ENCODE assay signal across 8 cellular contexts in genomic region chr14:20415723-20416622, GRCh38. TPM values are rescaled to one million over a fixed set of nuclear protein-coding genes. Genes with fewer than 3 reads are reported as not detected.
A peak's percentile ranks its signal among the peaks of the same experiment; 100 is the strongest.
DNase-seq lines count a peak whose midpoint lies in the region; ATAC-seq, FAIRE-seq and TF ChIP-seq lines count a peak whose summit lies in the region.

No MANE protein-coding gene starts in this region.

- peaks cover 31% of the 10 kb centered on the region for H3K4me1 Mint-ChIP-seq in stimulated activated naive CD8-positive, alpha-beta T cell treated with anti-CD3 and anti-CD28 coated beads, Interleukin-15, amount 100 ng/mL, for 72 hours

- H3K9me3 Mint-ChIP-seq in stimulated activated naive CD8-positive, alpha-beta T cell treated with anti-CD3 and anti-CD28 coated beads, Interleukin-15, amount 100 ng/mL, for 72 hours, result no peaks in the 10 kb centered on the region

- peak overlapping the region in 1 of 2 donors; percentile 41 for H3K4me3 Mint-ChIP-seq in stimulated activated naive CD8-positive, alpha-beta T cell treated with anti-CD3 and anti-CD28 coated beads, Interleukin-15, amount 100 ng/mL, for 72 hours

- peak; percentile 94 for TF ChIP-seq CTCF in OCI-LY7 (conservative IDR thresholded peaks at IDR 0.05; ENCODE audit: low read length)
- TF ChIP-seq CTCF in ascending aorta (IDR thresholded peaks at IDR 0.05), result peak; percentile 28 to 67 (median 41)
- TF ChIP-seq CTCF in kidney epithelial cell (IDR thresholded peaks at IDR 0.05; ENCODE audit: insufficient read depth, low read length, poor library complexity, severe bottlenecking), result peak; percentile 63

- TF ChIP-seq POLR2A in GM18505 (IDR thresholded peaks at IDR 0.05; ENCODE audit: borderline replicate concordance, extremely low read depth, insufficient read depth, insufficient read length), result peak; percentile 21

- FAIRE-seq in HTR-8/SVneo (lab: Jason Lieb, UNC), result no peak

- ATAC-seq in GM18505 (IDR thresholded peaks at IDR 0.05; ENCODE audit: unreplicated experiment) (no peak), HG03196 (IDR thresholded peaks at IDR 0.05; ENCODE audit: unreplicated experiment) (no peak)
- ATAC-seq in stimulated activated naive CD8-positive, alpha-beta T cell treated with anti-CD3 and anti-CD28 coated beads, Interleukin-15, amount 100 ng/mL, for 72 hours, result peak; percentile 55

- H3K9ac ChIP-seq in BLaER1 treated with 17β-estradiol and CSF1 and Interleukin-3, amounts not matched to agents 10 nM and 100 nM, result peak overlapping the region in 10 of 11 experiments; percentile 25 to 68 (median 43); a peak in 17 of 22 replicates

- BruUV-seq in OCI-LY7 (replicated peaks; lab: Mats Ljungman, UMichigan), result no TSS peak

- peak overlapping the region; percentile 4 to 70 for H3K27ac Mint-ChIP-seq in stimulated activated naive CD8-positive, alpha-beta T cell treated with anti-CD3 and anti-CD28 coated beads, Interleukin-15, amount 100 ng/mL, for 72 hours

- H3K27me3 ChIP-seq in BLaER1 treated with 17β-estradiol and CSF1 and Interleukin-3, amounts not matched to agents 10 nM and 100 nM, result no peaks in the 10 kb centered on the region
- no peaks in the 10 kb centered on the region for H3K27me3 ChIP-seq in ascending aorta
- no peaks in the 10 kb centered on the region for H3K27me3 ChIP-seq in kidney epithelial cell (ENCODE audit: control insufficient read depth, insufficient read depth, low read length)

- peak overlapping the region; percentile 96 for H2AFZ ChIP-seq in OCI-LY7 (ENCODE audit: low read length)

- peaks cover 61 to 85% (median 78%) of the 10 kb centered on the region in 10 experiments for H3K4me1 ChIP-seq in BLaER1 treated with 17β-estradiol and CSF1 and Interleukin-3, amounts not matched to agents 10 nM and 100 nM
- H3K4me1 ChIP-seq in OCI-LY7 (ENCODE audit: insufficient read depth, low read length, poor library complexity, severe bottlenecking) (peaks cover 42% of the 10 kb centered on the region), ascending aorta (peaks cover 0 to 5% of the 10 kb centered on the region in 2 donors)

- H3K79me2 ChIP-seq in OCI-LY7 (ENCODE audit: insufficient read depth, low read depth, low read length), result no peaks in the 10 kb centered on the region; the same call in 1 of the 2 replicates

- peak; percentile 48 for DNase-seq in HTR-8/SVneo (ENCODE audit: insufficient read length, low spot score)
- DNase-seq in OCI-LY7 (ENCODE audit: low spot score), result peak; percentile 84
- no peak for DNase-seq in ascending aorta (ENCODE audit: low spot score in 2 of 2)
- no peak for DNase-seq in kidney epithelial cell (ENCODE audit: low read depth)
- peak; percentile 33 for DNase-seq in stimulated activated naive CD8-positive, alpha-beta T cell treated with anti-CD3 and anti-CD28 coated beads, Interleukin-15, amount 100 ng/mL, for 72 hours

- POLR2A ChIA-PET in OCI-LY7 (lab: Charles Lee), result interaction anchor here (0.7 to 3.6 kb wide), 18 partner anchors 8 to 88 kb away, joined by 3 to 20 read pairs (median 5); partner anchors contain the start of genes APEX1, CCNB1IP1, OSGEP and PARP2

- intact Hi-C loops in OCI-LY7 (cut with micrococcal nuclease; ENCODE audit: unreplicated experiment) (loop anchor here (1.0 to 5.0 kb wide), 2 partner anchors 39 to 266 kb away; partner anchors contain the start of genes APEX1 and RNASE4), ascending aorta (cut with DNase I) (loop anchor here (10.0 kb wide), 1 partner anchor 119 kb away; no protein-coding TSS in a partner anchor)

- no peaks in the 10 kb centered on the region for H3K9me2 ChIP-seq in OCI-LY7 (ENCODE audit: insufficient read depth, low read length)

- H3K27me3 Mint-ChIP-seq in stimulated activated naive CD8-positive, alpha-beta T cell treated with anti-CD3 and anti-CD28 coated beads, Interleukin-15, amount 100 ng/mL, for 72 hours, result no peaks in the 10 kb centered on the region

- H4K20me1 ChIP-seq in BLaER1 treated with 17β-estradiol and CSF1 and Interleukin-3, amounts not matched to agents 10 nM and 100 nM, result peaks cover 0 to 8% (median 0%) of the 10 kb centered on the region in 11 experiments; a peak in 6 of 22 replicates
- no peaks in the 10 kb centered on the region for H4K20me1 ChIP-seq in OCI-LY7 (ENCODE audit: insufficient read depth, low read length)

- peak overlapping the region; percentile 24 to 85 (median 63); a peak in 21 of 22 replicates for H3K27ac ChIP-seq in BLaER1 treated with 17β-estradiol and CSF1 and Interleukin-3, amounts not matched to agents 10 nM and 100 nM
- H3K27ac ChIP-seq in OCI-LY7 (ENCODE audit: low read depth, low read length, poor library complexity, severe bottlenecking) (no peak overlapping the region), ascending aorta (peak overlapping the region in 1 of 2 donors; percentile 26)

- peak overlapping the region; percentile 71 to 95 (median 88) for H3K4me2 ChIP-seq in BLaER1 treated with 17β-estradiol and CSF1 and Interleukin-3, amounts not matched to agents 10 nM and 100 nM
- peak overlapping the region; percentile 36 for H3K4me2 ChIP-seq in OCI-LY7 (ENCODE audit: low read length)

- CTCF ChIA-PET in OCI-LY7 (lab: Charles Lee; ENCODE audit: unreplicated experiment), result interaction anchor here (0.6 to 1.4 kb wide), 10 partner anchors 9 to 121 kb away, joined by 3 to 8 read pairs (median 4); partner anchors contain the start of genes APEX1, KLHL33, PARP2 and PIP4P1

- H3K4me3 ChIP-seq in BLaER1 treated with 17β-estradiol and CSF1 and Interleukin-3, amounts not matched to agents 10 nM and 100 nM, result no peak overlapping the region
- no peak overlapping the region for H3K4me3 ChIP-seq in OCI-LY7 (ENCODE audit: low read depth, low read length, poor library complexity, severe bottlenecking)
- no peak overlapping the region for H3K4me3 ChIP-seq in ascending aorta
- H3K4me3 ChIP-seq in kidney epithelial cell (ENCODE audit: low read depth, low read length), result no peak overlapping the region

- H3K36me3 ChIP-seq in BLaER1 treated with 17β-estradiol and CSF1 and Interleukin-3, amounts not matched to agents 10 nM and 100 nM, result no peaks in the 10 kb centered on the region
- H3K36me3 ChIP-seq in OCI-LY7 (ENCODE audit: insufficient read depth, low read length) (no peaks in the 10 kb centered on the region), ascending aorta (no peaks in the 10 kb centered on the region), kidney epithelial cell (ENCODE audit: control insufficient read depth, insufficient read depth, low read length) (no peaks in the 10 kb centered on the region)

- no peaks in the 10 kb centered on the region for H3K9me3 ChIP-seq in BLaER1 treated with 17β-estradiol and CSF1 and Interleukin-3, amounts not matched to agents 10 nM and 100 nM (replicated peaks in 1 of 11)
- H3K9me3 ChIP-seq in OCI-LY7 (ENCODE audit: low read length) (no peaks in the 10 kb centered on the region), ascending aorta (no peaks in the 10 kb centered on the region)

RNA-seq across cellular contexts. Expression of gene TEP1, which starts 2.7 kb away (rescaled TPM):
- 12.9 and 13.4 TPM in 2 replicates for total RNA-seq in OCI-LY7 (2014; rRNA removed; shearing (Covaris generic))
- total RNA-seq in OCI-LY7 (2022) (26.8 and 31.1 TPM in 2 replicates), ascending aorta (43.7 TPM), kidney epithelial cell (15.5 and 24.1 TPM in 2 replicates)

RNA-seq across cellular contexts. Expression of gene KLHL33, which starts 20.0 kb away (rescaled TPM):
- 0.08 TPM in 1 of 2 replicates, not detected in the other for total RNA-seq in OCI-LY7 (2014; rRNA removed; shearing (Covaris generic))
- 0.09 and 0.11 TPM in 2 replicates for total RNA-seq in OCI-LY7 (2022)
- not detected for total RNA-seq in ascending aorta
- total RNA-seq in kidney epithelial cell, result 0.08 TPM in 1 of 2 replicates, not detected in the other

RNA-seq across cellular contexts. Expression of gene OSGEP, which starts 38.6 kb away (rescaled TPM):
- 85.2 and 86.6 TPM in 2 replicates for total RNA-seq in OCI-LY7 (2014; rRNA removed; shearing (Covaris generic))
- total RNA-seq in OCI-LY7 (2022), result 68.8 and 76.6 TPM in 2 replicates
- total RNA-seq in ascending aorta, result 26.7 TPM
- total RNA-seq in kidney epithelial cell, result 46.6 and 61.1 TPM in 2 replicates

RNA-seq across cellular contexts. Expression of gene APEX1, which starts 39.1 kb away (rescaled TPM):
- 110 and 117 TPM in 2 replicates for total RNA-seq in OCI-LY7 (2014; rRNA removed; shearing (Covaris generic))
- total RNA-seq in OCI-LY7 (2022), result 175 and 203 TPM in 2 replicates
- 21.5 TPM for total RNA-seq in ascending aorta
- total RNA-seq in kidney epithelial cell, result 297 and 328 TPM in 2 replicates

RNA-seq across cellular contexts. Expression of gene PIP4P1, which starts 45.3 kb away (rescaled TPM):
- 23.3 and 26.9 TPM in 2 replicates for total RNA-seq in OCI-LY7 (2014; rRNA removed; shearing (Covaris generic))
- total RNA-seq in OCI-LY7 (2022), result 43.6 and 44.7 TPM in 2 replicates
- total RNA-seq in ascending aorta, result 30.7 TPM
- 25.1 and 25.9 TPM in 2 replicates for total RNA-seq in kidney epithelial cell

Comparison
In these comparisons a context has a peak if more than half of its experiments do, and no peak if none do; other contexts are left out.
1. DNase-seq: peak in HTR-8/SVneo (single experiment), OCI-LY7 (single experiment) and stimulated activated naive CD8-positive, alpha-beta T cell treated with anti-CD3 and anti-CD28 coated beads, Interleukin-15, amount 100 ng/mL, for 72 hours (2 of 2); none in ascending aorta (0 of 2) and kidney epithelial cell (single experiment).
2. CTCF ChIP-seq: peak in every context shown above with its lines; median percentile 94 in OCI-LY7; 63 in kidney epithelial cell; 41 in ascending aorta.